1 cellular context compared by ENCODE assay signal in genomic region chr3:58471025-58471887, GRCh38.
A peak's percentile ranks its signal among the peaks of the same experiment; 100 is the strongest.
TF ChIP-seq lines count a peak whose summit lies in the region.

No MANE protein-coding gene starts in this region.

TF ChIP-seq in HepG2, 621 proteins besides CTCF, POLR2A, EP300 and RAD21 (continued from another document and continues in another):
- TF ChIP-seq E2F1 (CRISPR knock-in tag; IDR thresholded peaks at IDR 0.05) (no peak; the same call in 1 of the 2 replicates), HOXA5 (CRISPR knock-in tag; IDR thresholded peaks at IDR 0.05) (peak; percentile 47; the same call in 1 of the 2 replicates), SSRP1 (CRISPR knock-in tag; IDR thresholded peaks at IDR 0.05) (no peak), TBL1XR1 (IDR thresholded peaks at IDR 0.05; ENCODE audit: borderline replicate concordance, low read length, partially characterized antibody) (peak; percentile 28), ZNF850 (CRISPR knock-in tag; conservative IDR thresholded peaks at IDR 0.05) (no peak), HBP1 (CRISPR knock-in tag; IDR thresholded peaks at IDR 0.05; ENCODE audit: low read depth) (no peak), MAFK (conservative IDR thresholded peaks at IDR 0.05 in 1 of 2, IDR thresholded peaks at IDR 0.05 in 1 of 2; ENCODE audit: low read length in 2 of 2) (no peak), ZNF17 (CRISPR knock-in tag; IDR thresholded peaks at IDR 0.05) (no peak), ATF5 (CRISPR knock-in tag; IDR thresholded peaks at IDR 0.05; ENCODE audit: low read depth) (0 out of 2 replicates have a peak, but pooled peaks have one; percentile 64), SP4 (CRISPR knock-in tag; IDR thresholded peaks at IDR 0.05) (peak; percentile 69), CENPT (CRISPR knock-in tag; IDR thresholded peaks at IDR 0.05; ENCODE audit: low read depth) (no peak), ZNF770 (CRISPR knock-in tag; IDR thresholded peaks at IDR 0.05) (peak; percentile 31; the same call in 1 of the 2 replicates), HDAC6 (IDR thresholded peaks at IDR 0.05; ENCODE audit: low read depth, low read length) (no peak), CEBPG (CRISPR knock-in tag; IDR thresholded peaks at IDR 0.05) (peak; percentile 94), THAP7 (CRISPR knock-in tag; IDR thresholded peaks at IDR 0.05) (no peak), GLI4 (CRISPR knock-in tag; IDR thresholded peaks at IDR 0.05; ENCODE audit: borderline replicate concordance) (no peak), ZBTB43 (CRISPR knock-in tag; conservative IDR thresholded peaks at IDR 0.05) (peak; percentile 89; the same call in 1 of the 2 replicates), CEBPB (IDR thresholded peaks at IDR 0.05; ENCODE audit: borderline replicate concordance, low read depth, low read length) (peak; percentile 98), REXO4 (CRISPR knock-in tag; IDR thresholded peaks at IDR 0.05; ENCODE audit: borderline replicate concordance) (no peak), HMG20A (CRISPR knock-in tag; IDR thresholded peaks at IDR 0.05; ENCODE audit: borderline replicate concordance) (peak; percentile 96), GABPB1 (CRISPR knock-in tag; IDR thresholded peaks at IDR 0.05) (0 out of 2 replicates have a peak, but pooled peaks have one; percentile 27), PLRG1 (conservative IDR thresholded peaks at IDR 0.05) (no peak), ATF2 (CRISPR knock-in tag; IDR thresholded peaks at IDR 0.05) (peak; percentile 75), ZSCAN31 (CRISPR knock-in tag; IDR thresholded peaks at IDR 0.05; ENCODE audit: low read depth) (0 out of 2 replicates have a peak, but pooled peaks have one; percentile 56), STAT5B (CRISPR knock-in tag; IDR thresholded peaks at IDR 0.05) (no peak), RNF2 (conservative IDR thresholded peaks at IDR 0.05; ENCODE audit: low read depth) (no peak), ZNF124 (CRISPR knock-in tag; IDR thresholded peaks at IDR 0.05) (0 out of 2 replicates have a peak, but pooled peaks have one; percentile 34), ZNF121 (CRISPR knock-in tag; IDR thresholded peaks at IDR 0.05) (no peak), ZNF768 (CRISPR knock-in tag; IDR thresholded peaks at IDR 0.05) (no peak), PCBP1 (IDR thresholded peaks at IDR 0.05; ENCODE audit: borderline replicate concordance, low read depth, low read length) (no peak), ZNF563 (CRISPR knock-in tag; IDR thresholded peaks at IDR 0.05) (no peak), GZF1 (CRISPR knock-in tag; IDR thresholded peaks at IDR 0.05) (no peak), ZBTB25 (CRISPR knock-in tag; IDR thresholded peaks at IDR 0.05) (no peak), BATF2 (CRISPR knock-in tag; IDR thresholded peaks at IDR 0.05) (no peak), ZNF773 (CRISPR knock-in tag; IDR thresholded peaks at IDR 0.05; ENCODE audit: borderline replicate concordance) (no peak), ZNF720 (CRISPR knock-in tag; IDR thresholded peaks at IDR 0.05) (no peak), ZNF20 (CRISPR knock-in tag; IDR thresholded peaks at IDR 0.05) (no peak), KDM5A (IDR thresholded peaks at IDR 0.05; ENCODE audit: borderline replicate concordance, low read length) (no peak), PATZ1 (CRISPR knock-in tag; IDR thresholded peaks at IDR 0.05) (peak; percentile 53; the same call in 1 of the 2 replicates), ZBTB34 (CRISPR knock-in tag; IDR thresholded peaks at IDR 0.05) (peak; percentile 67), ZNF468 (CRISPR knock-in tag; IDR thresholded peaks at IDR 0.05) (no peak), HDAC1 (CRISPR knock-in tag; IDR thresholded peaks at IDR 0.05) (peak; percentile 80), RBM22 (optimal IDR thresholded peaks at IDR 0.05; ENCODE audit: low read length) (no peak), GMEB1 (CRISPR knock-in tag; IDR thresholded peaks at IDR 0.05; ENCODE audit: borderline replicate concordance) (no peak), ZNF746 (CRISPR knock-in tag; IDR thresholded peaks at IDR 0.05) (peak; percentile 80), AHR (CRISPR knock-in tag; IDR thresholded peaks at IDR 0.05) (no peak), SMAD9 (CRISPR knock-in tag; IDR thresholded peaks at IDR 0.05) (no peak), ZNF567 (CRISPR knock-in tag; IDR thresholded peaks at IDR 0.05; ENCODE audit: borderline replicate concordance) (no peak), STAG1 (CRISPR knock-in tag; IDR thresholded peaks at IDR 0.05) (0 out of 2 replicates have a peak, but pooled peaks have one; percentile 7), NFYC (CRISPR knock-in tag; IDR thresholded peaks at IDR 0.05) (no peak), YEATS2 (CRISPR knock-in tag; IDR thresholded peaks at IDR 0.05; ENCODE audit: borderline replicate concordance) (0 out of 2 replicates have a peak, but pooled peaks have one; percentile 30), ZNF709 (CRISPR knock-in tag; IDR thresholded peaks at IDR 0.05) (0 out of 2 replicates have a peak, but pooled peaks have one; percentile 65)
